10 cellular contexts compared by ENCODE assay signal in genomic region chr20:23366384-23366783, GRCh38. TPM values are rescaled to one million over a fixed set of nuclear protein-coding genes. Genes with fewer than 3 reads are reported as not detected.
DNase-seq lines count a peak whose midpoint lies in the region; ATAC-seq, FAIRE-seq and TF ChIP-seq lines count a peak whose summit lies in the region.
"Had no signal": no experiment of that assay in that cellular context is flagged by ENCODE, and none has a peak within 500 bp of the region (broad histone marks: within the 10 kb centered on the region; RNA-seq: fewer than 3 reads in every experiment).

No MANE protein-coding gene starts in this region.

- peaks cover 42% of the 10 kb centered on the region for H3K4me1 Mint-ChIP-seq in astrocyte (ENCODE audit: low read depth, unreplicated experiment)

- no peak overlapping the region for H3K27ac Mint-ChIP-seq in astrocyte (ENCODE audit: unreplicated experiment)

- DNase-seq in NOMO-1 (lab: John Stamatoyannopoulos, UW; ENCODE audit: unreplicated experiment in 2 of 2) (peak; percentile 9 to 74), NOMO-1 treated with dmso at 0.1 percent for 144 hours (lab: John Stamatoyannopoulos, UW; ENCODE audit: unreplicated experiment) (no peak), NAMALWA (ENCODE audit: low spot score) (peak; percentile 43), astrocyte (ENCODE audit: low read depth) (no peak), OCI-M2 (lab: John Stamatoyannopoulos, UW; ENCODE audit: unreplicated experiment) (no peak), anterior cingulate cortex (lab: John Stamatoyannopoulos, UW) (no peak)
- DNase-seq: activated effector memory CD4-positive, alpha-beta T cell treated with anti-CD3 and anti-CD28 coated beads, Interleukin-2, amount 50 U/mL, for 16 hours; Kasumi-1 had no signal

- peaks cover 80% of the 10 kb centered on the region for H3K79me2 ChIP-seq in astrocyte (ENCODE audit: insufficient read depth, low read length)

- H3K27ac ChIP-seq in astrocyte (ENCODE audit: low read depth, low read length) (no peak overlapping the region), neutrophil (peak overlapping the region; percentile 69)

- ATAC-seq in HG02571 (IDR thresholded peaks at IDR 0.05; ENCODE audit: unreplicated experiment) = no peak

- H3K27me3 ChIP-seq in astrocyte (ENCODE audit: insufficient read depth, low read length) (no peaks in the 10 kb centered on the region), neutrophil (no peaks in the 10 kb centered on the region)

- H3K4me3 ChIP-seq in astrocyte (ENCODE audit: insufficient read depth, low read depth, low read length) (no peak overlapping the region), neutrophil (ENCODE audit: low read depth in 1 of 2, low read length in 1 of 2) (no peak overlapping the region)

- peak overlapping the region; percentile 41 for H3K4me2 ChIP-seq in astrocyte (ENCODE audit: low read length)

- H3K4me1 ChIP-seq in astrocyte (ENCODE audit: insufficient read depth, low read length) (peaks cover 28% of the 10 kb centered on the region), neutrophil (ENCODE audit: control insufficient read depth in 1 of 2, insufficient read depth in 1 of 2, low read depth in 1 of 2, low read length in 1 of 2) (peaks cover 28 to 29% of the 10 kb centered on the region in 2 experiments)

- H3K9me3 ChIP-seq in astrocyte (ENCODE audit: insufficient read depth, low read depth, low read length) (no peaks in the 10 kb centered on the region), neutrophil (no peaks in the 10 kb centered on the region)

- H2AFZ ChIP-seq in astrocyte (ENCODE audit: low read depth, low read length) = no peak overlapping the region

- peaks cover 34% of the 10 kb centered on the region for H3K36me3 ChIP-seq in astrocyte (ENCODE audit: insufficient read depth, low read length)
- H3K36me3 ChIP-seq in neutrophil = peaks cover 43% of the 10 kb centered on the region

- H3K4me3 Mint-ChIP-seq in astrocyte (ENCODE audit: unreplicated experiment) = peak overlapping the region; percentile 24

- no peak overlapping the region for H3K9ac ChIP-seq in astrocyte (ENCODE audit: low read length)

- no peak for FAIRE-seq in astrocyte (lab: Jason Lieb, UNC)

- peaks cover 11% of the 10 kb centered on the region for H3K36me3 Mint-ChIP-seq in astrocyte (ENCODE audit: low read depth, unreplicated experiment)

- H4K20me1 ChIP-seq in astrocyte (ENCODE audit: insufficient read depth, low read length) = peaks cover 82% of the 10 kb centered on the region

- no peaks in the 10 kb centered on the region for H3K27me3 Mint-ChIP-seq in astrocyte (ENCODE audit: low read depth, unreplicated experiment)

- H3K9me3 Mint-ChIP-seq in astrocyte (ENCODE audit: unreplicated experiment) = no peaks in the 10 kb centered on the region

- no peak for TF ChIP-seq CTCF in astrocyte (IDR thresholded peaks at IDR 0.05; ENCODE audit: insufficient read depth, low read depth, low read length)
- no peak for TF ChIP-seq CTCF in neutrophil (IDR thresholded peaks at IDR 0.05)

RNA-seq across cellular contexts. Expression of gene GZF1, which starts 4.4 kb away (rescaled TPM):
- 12.2 and 16.3 TPM in 2 replicates for total RNA-seq in astrocyte

RNA-seq across cellular contexts. Expression of gene NXT1, which starts 15.8 kb away (rescaled TPM):
- total RNA-seq in astrocyte = 17.9 and 19.3 TPM in 2 replicates

RNA-seq across cellular contexts. Expression of gene NAPB, which starts 54.9 kb away (rescaled TPM):
- 10.2 and 13.1 TPM in 2 replicates for total RNA-seq in astrocyte

Comparison
In these comparisons a context has a peak if more than half of its experiments do, and no peak if none do; other contexts are left out.
1. DNase-seq: peak in NOMO-1 (2 of 2) and NAMALWA (single experiment); none in NOMO-1 treated with dmso at 0.1 percent for 144 hours (single experiment), astrocyte (single experiment), OCI-M2 (single experiment) and anterior cingulate cortex (0 of 58).